ENCODE assay signal across 8 cellular contexts in the genomic region with DNA sequence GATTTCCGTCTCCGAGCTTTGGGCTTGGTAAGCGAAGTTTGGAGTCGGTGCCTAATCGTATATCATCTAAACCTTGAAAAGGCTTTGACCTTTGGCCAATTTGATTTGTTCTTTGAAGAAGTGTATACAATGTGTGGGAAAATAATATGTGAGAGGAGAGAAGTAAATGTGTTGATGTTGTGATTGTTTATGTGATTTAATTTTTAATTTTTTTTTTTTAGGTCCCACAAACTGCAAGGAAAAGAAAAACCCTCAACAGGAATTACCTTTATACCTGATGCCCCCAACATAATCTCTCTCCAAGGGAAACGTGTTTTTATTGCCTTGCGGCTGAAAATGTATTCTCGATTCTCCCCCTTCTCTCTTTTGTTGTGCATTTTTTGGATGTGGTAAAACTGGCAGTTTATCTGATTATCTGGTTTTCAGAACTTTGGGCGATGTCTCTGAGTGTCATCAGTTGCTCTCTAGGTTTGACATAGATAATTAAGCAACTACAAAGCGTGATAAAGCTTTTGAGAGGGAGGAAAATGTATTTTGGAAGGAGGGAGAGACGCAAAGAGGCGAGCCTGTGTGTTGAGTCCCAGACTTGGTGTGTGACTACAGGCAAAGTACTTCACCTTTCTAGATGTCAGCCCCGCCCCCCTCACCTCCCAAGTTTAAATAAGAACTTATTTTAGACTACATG. TPM values are rescaled to one million over a fixed set of nuclear protein-coding genes. Genes with fewer than 3 reads are reported as not detected.
DNase-seq lines count a peak whose midpoint lies in the region; ATAC-seq, FAIRE-seq and TF ChIP-seq lines count a peak whose summit lies in the region.

No MANE protein-coding gene starts in this region.

- H3K14ac ChIP-seq in mesenchymal stem cell (ENCODE audit: low read length in 2 of 2), result no peak overlapping the region

- no peaks in the 10 kb centered on the region for H3F3A ChIP-seq in GM23338 (replicated peaks; ENCODE audit: low read depth)

- peak overlapping the region; percentile 93 for H3K9ac ChIP-seq in mesenchymal stem cell (ENCODE audit: low read length)

- H4K8ac ChIP-seq in mesenchymal stem cell (ENCODE audit: low read length), result no peak overlapping the region

- H3K27ac ChIP-seq in GM23338 (ENCODE audit: low read depth), result peak overlapping the region; percentile 80
- H3K27ac ChIP-seq in mesenchymal stem cell (ENCODE audit: low read length, poor library complexity, severe bottlenecking), result peak overlapping the region; percentile 94
- H3K27ac ChIP-seq in temporal lobe (ENCODE audit: low read depth, low read length), result peak overlapping the region; percentile 89

- H3K4me3 ChIP-seq in GM23338, result peak overlapping the region; percentile 47
- peak overlapping the region; percentile 92 for H3K4me3 ChIP-seq in bronchial epithelial cell (ENCODE audit: low read depth, low read length)
- peak overlapping the region in 1 of 2 experiments; percentile 80 for H3K4me3 ChIP-seq in mesenchymal stem cell (ENCODE audit: insufficient read depth in 1 of 2, low read depth in 1 of 2, low read length in 2 of 2)

- H3K18ac ChIP-seq in mesenchymal stem cell (ENCODE audit: low read depth in 1 of 2, low read length in 2 of 2), result no peak overlapping the region

- H4K91ac ChIP-seq in mesenchymal stem cell (ENCODE audit: low read length), result no peak overlapping the region

- H3K9me3 Mint-ChIP-seq in GM23338, result no peaks in the 10 kb centered on the region; the same call in 2 of the 3 replicates

- peak overlapping the region; percentile 16; the same call in 1 of the 2 replicates for H2AFZ ChIP-seq in GM23338
- no peak overlapping the region for H2AFZ ChIP-seq in mesenchymal stem cell (ENCODE audit: low read depth, low read length)

- H3K9me3 ChIP-seq in mesenchymal stem cell (ENCODE audit: control insufficient read depth, low read length), result no peaks in the 10 kb centered on the region

- no peaks in the 10 kb centered on the region for H3K9me2 ChIP-seq in GM23338 (ENCODE audit: insufficient read depth)

- H3K27me3 Mint-ChIP-seq in GM23338 (ENCODE audit: insufficient read depth, low read depth, poor library complexity), result peaks cover 15% of the 10 kb centered on the region

- peaks cover 17% of the 10 kb centered on the region for H4K20me1 ChIP-seq in GM23338 (replicated peaks; ENCODE audit: insufficient read depth)

- H2BK5ac ChIP-seq in mesenchymal stem cell (ENCODE audit: low read depth, low read length, poor library complexity, severe bottlenecking), result no peak overlapping the region

- no peaks in the 10 kb centered on the region for H3K36me3 ChIP-seq in GM23338 (ENCODE audit: insufficient read depth)
- no peaks in the 10 kb centered on the region for H3K36me3 ChIP-seq in bronchial epithelial cell (ENCODE audit: control insufficient read depth, insufficient read depth, low read length)
- no peaks in the 10 kb centered on the region for H3K36me3 ChIP-seq in mesenchymal stem cell (ENCODE audit: control insufficient read depth in 1 of 2, insufficient read depth in 2 of 2, low read depth in 1 of 2, low read length in 2 of 2)

- H3K36me3 Mint-ChIP-seq in GM23338 (ENCODE audit: low read depth), result peaks cover 2% of the 10 kb centered on the region; the same call in 1 of the 3 replicates

- H2AK5ac ChIP-seq in mesenchymal stem cell (ENCODE audit: low read length, severe bottlenecking), result no peak overlapping the region

- ATAC-seq in GM23338, result no peak
- ATAC-seq in GM21423 (IDR thresholded peaks at IDR 0.05; ENCODE audit: unreplicated experiment), result no peak
- ATAC-seq in HG03097 (IDR thresholded peaks at IDR 0.05; ENCODE audit: low FRiP score, unreplicated experiment), result no peak
- ATAC-seq in HG02763 (IDR thresholded peaks at IDR 0.05; ENCODE audit: unreplicated experiment), result no peak

- H3K4me2 ChIP-seq in GM23338 (peak overlapping the region; percentile 66), mesenchymal stem cell (ENCODE audit: low read length, poor library complexity, severe bottlenecking) (peak overlapping the region; percentile 36)

- no peak overlapping the region for H3K23ac ChIP-seq in mesenchymal stem cell (ENCODE audit: low read length in 2 of 2)

- DNase-seq in GM23338 (ENCODE audit: low spot score) (peak; percentile 63), SW480 (ENCODE audit: low spot score) (peak; percentile 32), bronchial epithelial cell (ENCODE audit: low read depth) (peak; percentile 29), mesenchymal stem cell (peak; percentile 47)

- TF ChIP-seq CTCF in GM23338 (conservative IDR thresholded peaks at IDR 0.05; ENCODE audit: low read depth in 2 of 2) (no peak), bronchial epithelial cell (IDR thresholded peaks at IDR 0.05; ENCODE audit: insufficient read depth, low read length, severe bottlenecking) (no peak)

- peaks cover 17% of the 10 kb centered on the region for H3K4me1 Mint-ChIP-seq in GM23338

- H3K4me1 ChIP-seq in GM23338 (ENCODE audit: insufficient read depth) (peaks cover 9% of the 10 kb centered on the region), mesenchymal stem cell (ENCODE audit: control insufficient read depth, insufficient read depth, low read depth, low read length) (no peaks in the 10 kb centered on the region)

- WGBS in mesenchymal stem cell, result 14% methylated on average over 12 of the region's 13 CpGs

- no peak for FAIRE-seq in bronchial epithelial cell (lab: Jason Lieb, UNC)

- no peak overlapping the region for H2BK120ac ChIP-seq in mesenchymal stem cell (ENCODE audit: low read depth, low read length)

- no peak overlapping the region for H2BK12ac ChIP-seq in mesenchymal stem cell (ENCODE audit: low read length in 2 of 2)

- H3K4me3 Mint-ChIP-seq in GM23338, result peak overlapping the region; percentile 83

- no peaks in the 10 kb centered on the region for H3K79me1 ChIP-seq in mesenchymal stem cell (replicated peaks; ENCODE audit: low read length, poor library complexity, severe bottlenecking)

- no peak overlapping the region for H2BK15ac ChIP-seq in mesenchymal stem cell (ENCODE audit: low read depth, poor library complexity, severe bottlenecking)

- H3K79me2 ChIP-seq in GM23338 (replicated peaks; ENCODE audit: insufficient read depth), result peaks cover 28% of the 10 kb centered on the region

- H3K4ac ChIP-seq in mesenchymal stem cell (ENCODE audit: low read depth in 1 of 2, low read length in 2 of 2), result no peak overlapping the region

- H3K27me3 ChIP-seq in GM23338 (ENCODE audit: insufficient read depth) (no peaks in the 10 kb centered on the region), bronchial epithelial cell (ENCODE audit: control insufficient read depth, insufficient read depth, low read length) (no peaks in the 10 kb centered on the region), mesenchymal stem cell (ENCODE audit: control insufficient read depth in 1 of 2, insufficient read depth in 1 of 2, low read length in 2 of 2) (no peaks in the 10 kb centered on the region)

- peak overlapping the region; percentile 95 for H3K27ac Mint-ChIP-seq in GM23338

TF ChIP-seq in GM23338, 12 proteins besides CTCF, POLR2A, EP300 and RAD21 (continues in another document):
- no peak for TF ChIP-seq EZH2 (IDR thresholded peaks at IDR 0.05; ENCODE audit: low read depth, unreplicated experiment)

RNA-seq across cellular contexts. Expression of a gene that starts 0.9 kb away (rescaled TPM):
- total RNA-seq in GM23338 (2014; rRNA removed; shearing (Covaris generic)), result 52.7 and 53.1 TPM in 2 replicates
- 18.8 and 21.5 TPM in 2 replicates for polyA plus RNA-seq in GM23338 (2016; fragmentation: Nextera tagmentation; extraction: Ambion mirVana)
- total RNA-seq in bronchial epithelial cell (39.8 and 62.6 TPM in 2 replicates), temporal lobe (210 TPM)
- 31.4 TPM for polyA plus RNA-seq in mesenchymal stem cell (2013, experiment 1 of 2)
- 33.3 TPM for polyA plus RNA-seq in mesenchymal stem cell (2013, experiment 2 of 2)
